ENCODE assay signal across 9 cellular contexts in the genomic region with DNA sequence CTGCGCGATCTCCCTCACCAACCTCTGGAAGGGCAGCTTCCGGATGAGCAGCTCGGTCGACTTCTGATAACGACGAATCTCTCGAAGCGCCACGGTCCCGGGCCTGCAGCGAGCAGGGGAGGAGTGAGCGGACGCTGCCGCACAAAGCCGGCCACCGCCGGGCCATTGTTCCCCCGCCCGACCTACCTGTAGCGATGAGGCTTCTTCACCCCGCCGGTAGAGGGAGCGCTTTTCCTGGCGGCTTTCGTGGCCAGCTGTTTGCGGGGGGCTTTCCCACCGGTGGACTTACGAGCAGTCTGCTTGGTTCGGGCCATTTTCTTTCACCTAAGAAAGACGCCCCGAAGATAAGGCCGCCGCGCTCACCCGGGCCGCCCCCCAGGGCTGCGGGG. TPM values are rescaled to one million over a fixed set of nuclear protein-coding genes. Genes with fewer than 3 reads are reported as not detected.
DNase-seq lines count a peak whose midpoint lies in the region; ATAC-seq, FAIRE-seq and TF ChIP-seq lines count a peak whose summit lies in the region.
"Had no signal": no experiment of that assay in that cellular context is flagged by ENCODE, and none has a peak within 500 bp of the region (broad histone marks: within the 10 kb centered on the region; RNA-seq: fewer than 3 reads in every experiment).

No MANE protein-coding gene starts in this region.

- DNase-seq in NCI-H146 treated with DMSO at 0.1 percent for 48 hours (lab: John Stamatoyannopoulos, UW; ENCODE audit: unreplicated experiment) (peak; percentile 57), NCI-H146 (lab: John Stamatoyannopoulos, UW) (no peak), GM23338 (ENCODE audit: low spot score) (peak; percentile 79), NCI-H2029 treated with DMSO at 0.1 percent for 48 hours (lab: John Stamatoyannopoulos, UW) (peak; percentile 33), astrocyte of the cerebellum (ENCODE audit: low read depth) (no peak), kidney (no peak), mucosa of gallbladder (ENCODE audit: low spot score) (no peak)
- DNase-seq in stimulated activated naive CD4-positive, alpha-beta T cell treated with Interleukin-2 at 50 U/mL for 16 hours (lab: John Stamatoyannopoulos, UW): peak; percentile 80

- no peak overlapping the region for H2AFZ ChIP-seq in GM23338

- H3K27me3 ChIP-seq in GM23338 (ENCODE audit: insufficient read depth): no peaks in the 10 kb centered on the region

- peak overlapping the region; percentile 92 for H3K4me3 Mint-ChIP-seq in GM23338

- TF ChIP-seq CTCF in GM23338 (conservative IDR thresholded peaks at IDR 0.05; ENCODE audit: low read depth in 2 of 2): peak; percentile 70 to 78
- TF ChIP-seq CTCF in astrocyte of the cerebellum (IDR thresholded peaks at IDR 0.05; ENCODE audit: low read depth, low read length, missing control alignments): peak; percentile 47
- peak; percentile 54 for TF ChIP-seq CTCF in kidney (IDR thresholded peaks at IDR 0.05; ENCODE audit: borderline replicate concordance, extremely low read depth, insufficient read depth)

- H3K9me3 Mint-ChIP-seq in GM23338: peaks cover 4% of the 10 kb centered on the region; the same call in 2 of the 3 replicates

- H3F3A ChIP-seq in GM23338 (replicated peaks; ENCODE audit: low read depth): peaks cover 33% of the 10 kb centered on the region

- peak overlapping the region; percentile 80 for H3K4me3 ChIP-seq in GM23338
- H3K4me3 ChIP-seq in astrocyte of the cerebellum (ENCODE audit: low read depth, low read length): peak overlapping the region; percentile 84
- peak overlapping the region; percentile 86 to 96 for H3K4me3 ChIP-seq in kidney (ENCODE audit: low read length in 2 of 2)

- peaks cover 22% of the 10 kb centered on the region for H3K79me2 ChIP-seq in GM23338 (replicated peaks; ENCODE audit: insufficient read depth)

- FAIRE-seq in kidney (lab: Jason Lieb, UNC): no peak
- FAIRE-seq: colon had no signal

- peaks cover 17% of the 10 kb centered on the region; the same call in 1 of the 2 replicates for H3K36me3 ChIP-seq in GM23338 (ENCODE audit: insufficient read depth)
- peaks cover 14 to 25% of the 10 kb centered on the region in 2 donors for H3K36me3 ChIP-seq in kidney (ENCODE audit: control insufficient read depth in 1 of 2, insufficient read depth in 2 of 2, low read length in 2 of 2)

- H3K4me2 ChIP-seq in GM23338: peak overlapping the region; percentile 91

- in situ Hi-C loops in astrocyte of the cerebellum (cut with HindIII; ENCODE audit: low sequenced_read_pairs): no loop called here

- ATAC-seq in GM23338: peak; percentile 23

- intact Hi-C loops in kidney (cut with DNase I): no loop called here

- peak overlapping the region; percentile 88 to 99 for H3K9ac ChIP-seq in kidney (ENCODE audit: low read length in 2 of 2)

- H3K4me1 ChIP-seq in GM23338 (ENCODE audit: insufficient read depth) (peaks cover 14% of the 10 kb centered on the region), kidney (ENCODE audit: control insufficient read depth in 1 of 2, insufficient read depth in 1 of 2, low read depth in 1 of 2, low read length in 2 of 2) (peaks cover 3 to 18% of the 10 kb centered on the region in 2 donors)

- H3K27me3 Mint-ChIP-seq in GM23338 (ENCODE audit: insufficient read depth, low read depth, poor library complexity): peaks cover 40% of the 10 kb centered on the region

- H4K20me1 ChIP-seq in GM23338 (replicated peaks; ENCODE audit: insufficient read depth): peaks cover 18% of the 10 kb centered on the region

- peaks cover 46% of the 10 kb centered on the region for H3K36me3 Mint-ChIP-seq in GM23338 (ENCODE audit: low read depth)

- no peaks in the 10 kb centered on the region for H3K9me3 ChIP-seq in kidney (ENCODE audit: control insufficient read depth in 1 of 2, low read length in 2 of 2)

- peak overlapping the region; percentile 23 for H3K27ac ChIP-seq in GM23338 (ENCODE audit: low read depth)
- peak overlapping the region; percentile 98 for H3K27ac ChIP-seq in kidney (ENCODE audit: low read depth in 2 of 2, low read length in 2 of 2)

- no peaks in the 10 kb centered on the region for H3K9me2 ChIP-seq in GM23338 (ENCODE audit: insufficient read depth)

- H3K27ac Mint-ChIP-seq in GM23338: peak overlapping the region; percentile 97

- peaks cover 43% of the 10 kb centered on the region for H3K4me1 Mint-ChIP-seq in GM23338

TF ChIP-seq in GM23338, 12 proteins besides CTCF, POLR2A, EP300 and RAD21:
- TF ChIP-seq CREB1 (CRISPR knock-in tag; IDR thresholded peaks at IDR 0.05; ENCODE audit: low read depth): 0 out of 2 replicates have a peak, but pooled peaks have one; percentile 41
- no peak for TF ChIP-seq JUNB (IDR thresholded peaks at IDR 0.05; ENCODE audit: unreplicated experiment)
TF ChIP-seq in GM23338: peak in this region for 1.

RNA-seq across cellular contexts. Expression of a gene that starts 5.8 kb away (rescaled TPM):
- 65.2 and 67.0 TPM in 2 replicates for total RNA-seq in GM23338 (2014; rRNA removed; shearing (Covaris generic))
- 16.6 and 21.8 TPM in 2 replicates for polyA plus RNA-seq in GM23338 (2016; fragmentation: Nextera tagmentation; extraction: Ambion mirVana)
- 35.5 TPM for total RNA-seq in kidney
- 12.0 TPM for polyA plus RNA-seq in kidney (ENCODE audit: insufficient read depth, low read depth, low replicate concordance)
- total RNA-seq in mucosa of gallbladder: 26.6 TPM

RNA-seq across cellular contexts. Expression of a gene that starts 13.9 kb away (rescaled TPM):
- total RNA-seq in GM23338 (2014; rRNA removed; shearing (Covaris generic)): 30.5 TPM in 2 replicates
- polyA plus RNA-seq in GM23338 (2016; fragmentation: Nextera tagmentation; extraction: Ambion mirVana): 31.7 and 34.7 TPM in 2 replicates
- 34.5 TPM for total RNA-seq in kidney
- 105 TPM for polyA plus RNA-seq in kidney (ENCODE audit: insufficient read depth, low read depth, low replicate concordance)
- total RNA-seq in mucosa of gallbladder: 35.9 TPM

RNA-seq across cellular contexts. Expression of a gene that starts 57.6 kb away (rescaled TPM):
- 9.7 and 10.3 TPM in 2 replicates for total RNA-seq in GM23338 (2014; rRNA removed; shearing (Covaris generic))
- polyA plus RNA-seq in GM23338 (2016; fragmentation: Nextera tagmentation; extraction: Ambion mirVana) (4.2 and 6.1 TPM in 2 replicates), kidney (ENCODE audit: insufficient read depth, low read depth, low replicate concordance) (15.7 TPM)
- total RNA-seq in kidney (149 TPM), mucosa of gallbladder (317 TPM)

Comparison
In these comparisons a context has a peak if more than half of its experiments do, and no peak if none do; other contexts are left out.
1. DNase-seq: peak in NCI-H146 treated with DMSO at 0.1 percent for 48 hours (single experiment), GM23338 (single experiment), NCI-H2029 treated with DMSO at 0.1 percent for 48 hours (single experiment) and stimulated activated naive CD4-positive, alpha-beta T cell treated with Interleukin-2 at 50 U/mL for 16 hours (single experiment); none in NCI-H146 (single experiment), astrocyte of the cerebellum (single experiment), kidney (single experiment) and mucosa of gallbladder (single experiment).
2. RNA of a gene that starts 57.6 kb away (total RNA-seq): 317 TPM in mucosa of gallbladder (single experiment) and 149 TPM in kidney (single experiment); 9.7 to 10.3 TPM in GM23338; every median in the first group is over 10 times any median in the second.
3. Peak in every context shown above with its lines, with median percentiles within 50 percentile points of each other: H3K4me3 ChIP-seq and CTCF ChIP-seq.